In genomic region chr10:110802090-110802489, GRCh38 we compare ENCODE assay signal across 1 cellular context.
TF ChIP-seq lines count a peak whose summit lies in the region.

No MANE protein-coding gene starts in this region.

TF ChIP-seq in GM23338, 12 proteins besides CTCF, POLR2A, EP300 and RAD21:
- TF ChIP-seq ZNF462 (CRISPR knock-in tag; IDR thresholded peaks at IDR 0.05): no peak
- no peak for TF ChIP-seq EZH2 (IDR thresholded peaks at IDR 0.05; ENCODE audit: low read depth, unreplicated experiment)
- no peak for TF ChIP-seq STAT1 (IDR thresholded peaks at IDR 0.05; ENCODE audit: unreplicated experiment)
- TF ChIP-seq CREB1 (CRISPR knock-in tag; IDR thresholded peaks at IDR 0.05; ENCODE audit: low read depth): no peak
- no peak for TF ChIP-seq EZH2phosphoT487 (IDR thresholded peaks at IDR 0.05; ENCODE audit: unreplicated experiment)
- no peak for TF ChIP-seq NANOG (IDR thresholded peaks at IDR 0.05; ENCODE audit: borderline replicate concordance)
